ENCODE assay signal across 7 cellular contexts in the genomic region with DNA sequence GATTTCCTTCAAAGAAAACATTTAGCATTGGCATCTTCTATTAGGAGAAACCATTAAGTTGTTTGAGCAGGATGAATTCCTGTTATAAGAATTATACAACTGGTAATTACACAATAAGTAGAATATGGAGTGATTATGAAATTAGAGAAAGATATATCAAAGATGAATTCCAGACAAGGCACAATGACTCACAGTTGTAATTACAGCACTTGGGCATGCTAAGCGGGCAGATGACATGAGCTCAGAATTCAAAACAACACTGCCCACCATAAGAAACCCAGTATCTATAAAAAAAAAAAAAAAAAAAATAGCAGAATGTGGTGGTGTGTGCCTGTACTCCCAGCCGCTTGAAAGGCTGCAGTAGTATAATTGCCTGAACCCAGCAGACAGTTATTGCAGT.
DNase-seq lines count a peak whose midpoint lies in the region; ATAC-seq, FAIRE-seq and TF ChIP-seq lines count a peak whose summit lies in the region.
"Not testable (repeated sequence)": the region's sequence is repeated elsewhere in the genome, so short reads cannot be mapped to it uniquely, and the experiment has no call there.

No MANE protein-coding gene starts in this region.

- H3K27me3 ChIP-seq in RWPE2 (ENCODE audit: insufficient read depth, poor library complexity, severe bottlenecking); gastrocnemius medialis; small intestine (ENCODE audit: control insufficient read depth in 2 of 2, insufficient read depth in 2 of 2, low read length in 2 of 2): not testable (repeated sequence)

- H3K36me3 ChIP-seq in RWPE2 (ENCODE audit: low read depth); gastrocnemius medialis; small intestine (ENCODE audit: control insufficient read depth in 2 of 2, insufficient read depth in 2 of 2, low read length in 2 of 2): not testable (repeated sequence)

- H3K4me2 ChIP-seq in A549 = not testable (repeated sequence)

- not testable (repeated sequence) for TF ChIP-seq RAD21 in A549 (conservative IDR thresholded peaks at IDR 0.05 in 1 of 2, IDR thresholded peaks at IDR 0.05 in 1 of 2)

- intact Hi-C loops in gastrocnemius medialis (cut with DNase I; ENCODE audit: low total_unique reads) = not testable (repeated sequence)

- CTCF ChIA-PET in A549 (lab: Yijun Ruan, JAX) = not testable (repeated sequence)

- DNase-seq in A549 (ENCODE audit: low read depth in 1 of 2, low spot score in 1 of 2); GM12891 (ENCODE audit: insufficient read length, low spot score); GM18507 (ENCODE audit: extremely low spot score, insufficient read length, low read depth); RWPE2 (ENCODE audit: low spot score); gastrocnemius medialis; small intestine: not testable (repeated sequence)

- H3K9me3 ChIP-seq in A549; RWPE2 (ENCODE audit: severe bottlenecking); gastrocnemius medialis; small intestine (ENCODE audit: control insufficient read depth, low read depth): not testable (repeated sequence)

- not testable (repeated sequence) for TF ChIP-seq CTCF in A549 (IDR thresholded peaks at IDR 0.05); RWPE2 (IDR thresholded peaks at IDR 0.05; ENCODE audit: poor library complexity, severe bottlenecking); gastrocnemius medialis (IDR thresholded peaks at IDR 0.05 in 4 of 5, conservative IDR thresholded peaks at IDR 0.05 in 1 of 5)

- in situ Hi-C loops in gastrocnemius medialis (cut with MboI; ENCODE audit: low sequenced_read_pairs in 4 of 4) = not testable (repeated sequence)

- not testable (repeated sequence) for ATAC-seq in A549
- peak; percentile 69 for ATAC-seq in RWPE2 (ENCODE audit: low read depth)
- peak; percentile 72 to 77 for ATAC-seq in gastrocnemius medialis

- POLR2A ChIA-PET in A549 (lab: Yijun Ruan, JAX) = not testable (repeated sequence)

- WGBS in A549 (ENCODE audit: missing lambda C conversion rate) = no CpG with 5 or more reads among the region's 2 CpGs
- WGBS in small intestine, 3 donors = no CpG with 5 or more reads among the region's 2 CpGs

- not testable (repeated sequence) for TF ChIP-seq POLR2A in A549 (IDR thresholded peaks at IDR 0.05; ENCODE audit: low read length); GM12891 (IDR thresholded peaks at IDR 0.05; ENCODE audit: low read depth, low read length); gastrocnemius medialis (IDR thresholded peaks at IDR 0.05)

- H3K4me1 ChIP-seq in A549; RWPE2 (ENCODE audit: insufficient read depth, poor library complexity, severe bottlenecking); gastrocnemius medialis; small intestine (ENCODE audit: control insufficient read depth in 2 of 2, insufficient read depth in 1 of 2, low read depth in 1 of 2, low read length in 1 of 2): not testable (repeated sequence)

- FAIRE-seq in A549 (lab: Jason Lieb, UNC) (peak; percentile 39), GM12891 (lab: Jason Lieb, UNC) (peak; percentile 62), GM18507 (lab: Jason Lieb, UNC) (peak; percentile 74), islet of Langerhans (lab: Jason Lieb, UNC) (peak; percentile 74), small intestine (lab: Jason Lieb, UNC) (peak; percentile 53)

- not testable (repeated sequence) for TF ChIP-seq EP300 in A549 (IDR thresholded peaks at IDR 0.05)

- H3K4me3 ChIP-seq in A549; RWPE2 (ENCODE audit: severe bottlenecking); gastrocnemius medialis; small intestine (ENCODE audit: low read depth in 1 of 2, low read length in 2 of 2): not testable (repeated sequence)

- not testable (repeated sequence) for H3K27ac ChIP-seq in A549; RWPE2 (ENCODE audit: poor library complexity, severe bottlenecking); gastrocnemius medialis; small intestine (ENCODE audit: low read depth in 1 of 2, low read length in 1 of 2)
